Comparison of ENCODE assay signal across 1 cellular context in genomic region chr12:127046467-127046866, GRCh38.
A peak's percentile ranks its signal among the peaks of the same experiment; 100 is the strongest.
TF ChIP-seq lines count a peak whose summit lies in the region.

No MANE protein-coding gene starts in this region.

TF ChIP-seq in K562, 482 proteins besides CTCF, POLR2A, EP300 and RAD21:
- TF ChIP-seq ZBTB34 (CRISPR knock-in tag; IDR thresholded peaks at IDR 0.05) (no peak), NFRKB (IDR thresholded peaks at IDR 0.05; ENCODE audit: low read depth) (no peak), CHD7 (IDR thresholded peaks at IDR 0.05; ENCODE audit: low read depth, low read length) (peak; percentile 97), NFIC (IDR thresholded peaks at IDR 0.05) (peak; percentile 52), MAFK (IDR thresholded peaks at IDR 0.05; ENCODE audit: low read length) (peak; percentile 63)
